ENCODE assay signal across 23 cellular contexts in the genomic region with DNA sequence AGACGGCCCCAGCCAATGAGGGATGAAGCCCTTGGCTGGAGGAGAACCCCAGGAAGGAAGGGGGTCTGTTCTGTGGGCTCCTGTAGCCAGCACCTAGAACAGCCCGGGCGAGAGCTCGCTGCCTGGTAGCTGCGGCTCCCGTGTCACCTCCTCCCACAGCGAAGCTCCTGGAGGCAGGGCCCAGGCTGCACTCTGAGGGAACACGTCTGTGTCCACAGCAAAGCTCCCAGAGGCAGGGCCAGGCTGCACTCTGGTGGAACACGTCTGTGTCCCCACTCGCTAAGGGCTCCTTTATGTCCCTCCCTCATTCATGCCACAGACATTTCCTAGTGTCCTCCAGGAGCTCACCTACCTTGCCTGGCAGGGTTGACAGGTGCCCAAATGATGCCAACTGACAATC. TPM values are rescaled to one million over a fixed set of nuclear protein-coding genes. Genes with fewer than 3 reads are reported as not detected.
DNase-seq lines count a peak whose midpoint lies in the region; ATAC-seq, FAIRE-seq and TF ChIP-seq lines count a peak whose summit lies in the region.
"Had no signal": no experiment of that assay in that cellular context is flagged by ENCODE, and none has a peak within 500 bp of the region (broad histone marks: within the 10 kb centered on the region; RNA-seq: fewer than 3 reads in every experiment).

No MANE protein-coding gene starts in this region.

- H3K4ac ChIP-seq in H1 (replicated peaks; ENCODE audit: insufficient read length, low read depth, low read length): no peak overlapping the region

- no peak for TF ChIP-seq EP300 in H1 (IDR thresholded peaks at IDR 0.05; ENCODE audit: borderline replicate concordance in 1 of 2, low read depth in 2 of 2, low read length in 2 of 2)

- H3K9me3 ChIP-seq in right cardiac atrium (ENCODE audit: control insufficient read depth, low read length): no peaks in the 10 kb centered on the region
- H3K9me3 ChIP-seq in H1 (ENCODE audit: insufficient read depth in 2 of 2, low read depth in 1 of 2, low read length in 1 of 2): no peaks in the 10 kb centered on the region
- H3K9me3 ChIP-seq: MG63 had no signal

- H3K27ac Mint-ChIP-seq in activated CD8-positive, alpha-beta T cell treated with anti-CD3 and anti-CD28 coated beads for 36 hours: peak overlapping the region; percentile 49
- no peak overlapping the region for H3K27ac Mint-ChIP-seq in CD14-positive monocyte
- H3K27ac Mint-ChIP-seq: HFFc6, IgD-negative memory B cell had no signal

- peaks cover 3 to 13% of the 10 kb centered on the region in 2 experiments for H4K20me1 ChIP-seq in H1 (replicated peaks in 1 of 2; ENCODE audit: control insufficient read depth in 1 of 2, insufficient read depth in 2 of 2, low read length in 2 of 2)

- H3K27ac ChIP-seq in right cardiac atrium (ENCODE audit: low read length): no peak overlapping the region
- no peak overlapping the region for H3K27ac ChIP-seq in H1 (ENCODE audit: low read depth, low read length)
- H3K27ac ChIP-seq: C4-2B, HL-60, SK-N-MC had no signal

- no peaks in the 10 kb centered on the region for H3K9me3 Mint-ChIP-seq in activated CD8-positive, alpha-beta T cell treated with anti-CD3 and anti-CD28 coated beads for 36 hours
- no peaks in the 10 kb centered on the region for H3K9me3 Mint-ChIP-seq in CD14-positive monocyte
- H3K9me3 Mint-ChIP-seq: HFFc6, IgD-negative memory B cell had no signal

- no peak overlapping the region for H3K14ac ChIP-seq in H1 (ENCODE audit: insufficient read length)

- no peak overlapping the region for H3K4me2 ChIP-seq in H1 (ENCODE audit: insufficient read depth in 1 of 2, low read depth in 2 of 2, low read length in 2 of 2)

- H3K56ac ChIP-seq in H1 (replicated peaks; ENCODE audit: insufficient read length, low read depth, low read length): no peak overlapping the region

- H2BK12ac ChIP-seq in H1 (ENCODE audit: low read depth, low read length): no peak overlapping the region

- H2AK5ac ChIP-seq in H1 (ENCODE audit: low read depth, low read length): no peak overlapping the region

- H2AFZ ChIP-seq in H1 (ENCODE audit: low read length): no peak overlapping the region

- 91% methylated on average over 10 of the region's 10 CpGs for WGBS in right cardiac atrium
- WGBS in H1 (ENCODE audit: extremely low coverage in 1 of 2, insufficient coverage in 1 of 2, insufficient read length in 1 of 2, insufficient replicate concordance in 2 of 2, low coverage in 1 of 2, low lambda C conversion rate in 2 of 2, missing lambda C conversion rate in 1 of 2), 2 experiments: 94% methylated on average over 4 of the region's 10 CpGs; no CpG with 5 or more reads in 1 of the 2 experiments

- no peak for TF ChIP-seq CTCF in activated CD8-positive, alpha-beta T cell treated with anti-CD3 and anti-CD28 coated beads for 36 hours (IDR thresholded peaks at IDR 0.05)
- TF ChIP-seq CTCF in H1 (IDR thresholded peaks at IDR 0.05; ENCODE audit: control extremely low read depth in 1 of 3, insufficient read depth in 1 of 3, low read depth in 1 of 3, low read length in 3 of 3) (no peak), CD14-positive monocyte (IDR thresholded peaks at IDR 0.05) (no peak)

- no peak for TF ChIP-seq RAD21 in H1 (IDR thresholded peaks at IDR 0.05 in 1 of 2, conservative IDR thresholded peaks at IDR 0.05 in 1 of 2; ENCODE audit: low read depth in 2 of 2, low read length in 2 of 2)

- intact Hi-C loops in right cardiac atrium (cut with DNase I) (no loop called here), left ventricle myocardium superior (cut with micrococcal nuclease) (no loop called here), CD14-positive monocyte (cut with micrococcal nuclease) (no loop called here)
- intact Hi-C loops in activated CD8-positive, alpha-beta T cell treated with anti-CD3 and anti-CD28 coated beads for 36 hours (cut with micrococcal nuclease): no loop called here

- H3K36me3 Mint-ChIP-seq in activated CD8-positive, alpha-beta T cell treated with anti-CD3 and anti-CD28 coated beads for 36 hours (ENCODE audit: low read depth): no peaks in the 10 kb centered on the region
- H3K36me3 Mint-ChIP-seq in CD14-positive monocyte: peaks cover 0 to 3% of the 10 kb centered on the region in 2 donors

- H4K5ac ChIP-seq in H1 (ENCODE audit: insufficient read length, low read depth, low read length): no peak overlapping the region

- CTCF ChIA-PET in activated CD8-positive, alpha-beta T cell treated with anti-CD3 and anti-CD28 coated beads for 36 hours (lab: Charles Lee): interaction anchor here (1.3 to 1.6 kb wide), 2 partner anchors 9 to 44 kb away, joined by 3 to 4 read pairs; partner anchors contain the start of genes BLOC1S3 and TRAPPC6A
- CTCF ChIA-PET in H1 (lab: Charles Lee; ENCODE audit: partially characterized antibody): interaction anchor here (0.9 to 1.6 kb wide), 4 partner anchors 9 to 31 kb away, joined by 3 to 7 read pairs (median 4); partner anchors contain the start of gene NKPD1

- H3K4me3 Mint-ChIP-seq in activated CD8-positive, alpha-beta T cell treated with anti-CD3 and anti-CD28 coated beads for 36 hours: no peak overlapping the region
- H3K4me3 Mint-ChIP-seq in CD14-positive monocyte: no peak overlapping the region
- H3K4me3 Mint-ChIP-seq: HFFc6, IgD-negative memory B cell had no signal

- TF ChIP-seq POLR2A in H1 (IDR thresholded peaks at IDR 0.05; ENCODE audit: control extremely low read depth in 1 of 2, low read depth in 2 of 2, low read length in 2 of 2): no peak

- no peaks in the 10 kb centered on the region for H3K36me3 ChIP-seq in H1 (ENCODE audit: control insufficient read depth in 2 of 4, insufficient read depth in 4 of 4, low read length in 3 of 4)
- H3K36me3 ChIP-seq: MG63 had no signal

- H3K23ac ChIP-seq in H1 (ENCODE audit: insufficient read length): no peak overlapping the region

- FAIRE-seq in H1 (lab: Jason Lieb, UNC): no peak
- FAIRE-seq: RCC 7860 had no signal

- peaks cover 6% of the 10 kb centered on the region for H3K4me1 ChIP-seq in right cardiac atrium (ENCODE audit: control insufficient read depth, insufficient read depth, low read length)
- H3K4me1 ChIP-seq in H1 (replicated peaks in 1 of 4; ENCODE audit: control insufficient read depth in 3 of 4, insufficient read depth in 4 of 4, low read length in 3 of 4): peaks cover 0 to 5% (median 0%) of the 10 kb centered on the region in 4 experiments; a peak in 3 of 7 replicates

- no peak overlapping the region for H3K18ac ChIP-seq in H1 (ENCODE audit: extremely low read depth, low read length)

- H4K8ac ChIP-seq in H1 (ENCODE audit: extremely low read depth, insufficient read depth, low read length): peak overlapping the region; percentile 57; the same call in 1 of the 2 replicates

- H4K91ac ChIP-seq in H1 (replicated peaks; ENCODE audit: insufficient read length, low read length): no peak overlapping the region

- H3K27me3 ChIP-seq in right cardiac atrium (ENCODE audit: control insufficient read depth, insufficient read depth) (no peaks in the 10 kb centered on the region), H1 (replicated peaks in 1 of 4; ENCODE audit: control insufficient read depth in 3 of 4, extremely low read depth in 1 of 4, insufficient read depth in 3 of 4, low read length in 3 of 4) (no peaks in the 10 kb centered on the region)
- H3K27me3 ChIP-seq: MG63 had no signal

- H3K79me1 ChIP-seq in H1 (ENCODE audit: low read depth, low read length): peaks cover 3% of the 10 kb centered on the region

- no peaks in the 10 kb centered on the region for H3K79me2 ChIP-seq in H1 (ENCODE audit: control insufficient read depth in 1 of 2, insufficient read depth in 2 of 2, low read length in 2 of 2)

- POLR2A ChIA-PET in activated CD8-positive, alpha-beta T cell treated with anti-CD3 and anti-CD28 coated beads for 36 hours (lab: Charles Lee): interaction anchor here (1.1 kb wide), 1 partner anchor 9 kb away, joined by 5 read pairs; the partner anchor contains the start of genes BLOC1S3 and TRAPPC6A
- POLR2A ChIA-PET in H1 (lab: Charles Lee; ENCODE audit: partially characterized antibody): interaction anchor here (1.1 to 3.6 kb wide), 4 partner anchors 9 to 77 kb away, joined by 3 to 14 read pairs (median 4); partner anchors contain the start of genes BLOC1S3 and NKPD1

- peak in 2 of 3 donors; percentile 3 to 17 for DNase-seq in right cardiac atrium
- DNase-seq in left ventricle myocardium superior: no peak
- no peak for DNase-seq in activated CD8-positive, alpha-beta T cell treated with anti-CD3 and anti-CD28 coated beads for 36 hours
- no peak for DNase-seq in H1 (ENCODE audit: low read depth in 1 of 2, low spot score in 2 of 2)
- no peak for DNase-seq in dedifferentiated amniotic fluid mesenchymal stem cell (ENCODE audit: extremely low spot score)
- DNase-seq in NCI-H748 treated with DMSO at 0.1 percent for 48 hours (lab: John Stamatoyannopoulos, UW): no peak
- DNase-seq in CD14-positive monocyte (ENCODE audit: low spot score): no peak
- DNase-seq: COR-L47, DMS 273 treated with DMSO at 0.1 percent for 48 hours, DND-41, HFFc6, MG63, NCI-H1048, NCI-H1436, NCI-H2029 treated with DMSO at 0.1 percent for 48 hours, NCI-H2171, NCI-H526 treated with DMSO at 0.1 percent for 48 hours had no signal

- peaks cover 31% of the 10 kb centered on the region for H3K4me1 Mint-ChIP-seq in activated CD8-positive, alpha-beta T cell treated with anti-CD3 and anti-CD28 coated beads for 36 hours (ENCODE audit: low read depth)
- peaks cover 28% of the 10 kb centered on the region for H3K4me1 Mint-ChIP-seq in CD14-positive monocyte

- H3K4me3 ChIP-seq in right cardiac atrium (ENCODE audit: low read length): no peak overlapping the region
- H3K4me3 ChIP-seq in H1 (ENCODE audit: extremely low read depth in 1 of 4, insufficient read depth in 2 of 4, low read depth in 3 of 4, low read length in 4 of 4): no peak overlapping the region
- H3K4me3 ChIP-seq: MG63, SK-N-MC had no signal

- no peak overlapping the region for H2BK5ac ChIP-seq in H1 (ENCODE audit: low read depth, low read length)

- no peak overlapping the region for H3K9ac ChIP-seq in H1 (replicated peaks in 1 of 4; ENCODE audit: extremely low read depth in 1 of 4, low read depth in 3 of 4, low read length in 3 of 4)

- ATAC-seq in right cardiac atrium (no peak), left ventricle myocardium superior (no peak)
- no peak for ATAC-seq in activated CD8-positive, alpha-beta T cell treated with anti-CD3 and anti-CD28 coated beads for 36 hours

- no peak overlapping the region for H2BK20ac ChIP-seq in H1 (ENCODE audit: low read length)

- no peaks in the 10 kb centered on the region for H3K27me3 Mint-ChIP-seq in activated CD8-positive, alpha-beta T cell treated with anti-CD3 and anti-CD28 coated beads for 36 hours
- peaks cover 2 to 4% (median 3%) of the 10 kb centered on the region in 3 donors for H3K27me3 Mint-ChIP-seq in CD14-positive monocyte (ENCODE audit: low read depth in 3 of 3)

- no peak overlapping the region for H2BK120ac ChIP-seq in H1 (replicated peaks; ENCODE audit: low read depth, low read length)

- no peak overlapping the region for H2BK15ac ChIP-seq in H1 (ENCODE audit: low read length)

- no peaks in the 10 kb centered on the region for H3K23me2 ChIP-seq in H1 (ENCODE audit: low read depth, low read length)

RNA-seq across cellular contexts. Expression of gene TRAPPC6A, which starts 8.4 kb away (rescaled TPM):
- total RNA-seq in right cardiac atrium: 10 to 100 TPM; 15.2 to 19.4 (median 17.2) TPM
- 26.5 TPM for polyA plus RNA-seq in right cardiac atrium
- 13.7 TPM for total RNA-seq in left ventricle myocardium superior
- 10 to 100 TPM; 27.3 to 28.8 TPM for total RNA-seq in activated CD8-positive, alpha-beta T cell treated with anti-CD3 and anti-CD28 coated beads for 36 hours
- total RNA-seq in H1 (2021; fragmentation: NEBNext Ultra II Directional; extraction: Animal tissue kit (Norgen Biotek cat#: 25700)): 30.5 and 31.8 TPM in 2 replicates
- polyA plus RNA-seq in H1 (2011; rRNA removed): 130 and 144 TPM in 2 replicates
- polyA plus RNA-seq in H1 (2011; cell fraction: cytosol; rRNA removed): 127 TPM
- polyA plus RNA-seq in H1 (2011; cell fraction: nucleus; rRNA removed): 71.3 TPM
- polyA plus RNA-seq in H1 (2012, experiment 1 of 2): 38.7 to 84.3 TPM (median 76.0 TPM) in 4 replicates
- 102 TPM for polyA plus RNA-seq in H1 (2012, experiment 2 of 2)
- 35.8 TPM for polyA plus RNA-seq in H1 (2013, experiment 1 of 2)
- 35.4 TPM for polyA plus RNA-seq in H1 (2013, experiment 2 of 2)
- 9.3 and 13.3 TPM in 2 replicates for polyA minus RNA-seq in H1 (2011; rRNA and poly(A)+ RNA removed)
- 17.0 TPM for polyA minus RNA-seq in H1 (2011; cell fraction: cytosol; rRNA and poly(A)+ RNA removed)
- polyA minus RNA-seq in H1 (2011; cell fraction: nucleus; rRNA and poly(A)+ RNA removed): 10.3 TPM
- 10 to 100 TPM; 63.4 to 82.7 TPM for polyA plus RNA-seq in CD14-positive monocyte

RNA-seq across cellular contexts. Expression of gene NKPD1, which starts 8.8 kb away (rescaled TPM):
- total RNA-seq in right cardiac atrium (under 1 TPM in 1 of 4 donors, not detected in 3; 0.06 TPM), left ventricle myocardium superior (0.07 TPM)
- polyA plus RNA-seq in right cardiac atrium (0.07 TPM), H1 (2011; rRNA removed) (0.30 and 0.55 TPM in 2 replicates), CD14-positive monocyte (not detected)
- under 1 TPM; 0.07 to 0.16 TPM for total RNA-seq in activated CD8-positive, alpha-beta T cell treated with anti-CD3 and anti-CD28 coated beads for 36 hours
- 0.38 and 0.39 TPM in 2 replicates for total RNA-seq in H1 (2021; fragmentation: NEBNext Ultra II Directional; extraction: Animal tissue kit (Norgen Biotek cat#: 25700))
- polyA plus RNA-seq in H1 (2011; cell fraction: cytosol; rRNA removed): 0.69 TPM
- 0.73 TPM for polyA plus RNA-seq in H1 (2011; cell fraction: nucleus; rRNA removed)
- 0.22 to 0.24 TPM (median 0.23 TPM) in 3 of 4 replicates, not detected in the other for polyA plus RNA-seq in H1 (2012, experiment 1 of 2)
- 0.20 TPM for polyA plus RNA-seq in H1 (2012, experiment 2 of 2)
- polyA plus RNA-seq in H1 (2013, experiment 1 of 2): 0.22 TPM
- 0.26 TPM for polyA plus RNA-seq in H1 (2013, experiment 2 of 2)
- 0.22 and 0.32 TPM in 2 replicates for polyA minus RNA-seq in H1 (2011; rRNA and poly(A)+ RNA removed)
- polyA minus RNA-seq in H1 (2011; cell fraction: cytosol; rRNA and poly(A)+ RNA removed): not detected
- polyA minus RNA-seq in H1 (2011; cell fraction: nucleus; rRNA and poly(A)+ RNA removed): 0.80 TPM
- total RNA-seq: HT1080 had no signal
- polyA plus RNA-seq: IgD-negative memory B cell had no signal

RNA-seq across cellular contexts. Expression of gene BLOC1S3, which starts 9.0 kb away (rescaled TPM):
- total RNA-seq in right cardiac atrium (1 to 10 TPM; 3.8 to 8.2 (median 6.2) TPM), left ventricle myocardium superior (6.0 TPM)
- polyA plus RNA-seq in right cardiac atrium (2.4 TPM), H1 (2011; rRNA removed) (6.1 and 7.6 TPM in 2 replicates), CD14-positive monocyte (1 to 10 TPM; 2.9 to 4.7 TPM)
- total RNA-seq in activated CD8-positive, alpha-beta T cell treated with anti-CD3 and anti-CD28 coated beads for 36 hours: 10 to 100 TPM in 1 of 2 experiments, 1 to 10 TPM in 1; 8.9 to 10.8 TPM
- 6.0 and 8.0 TPM in 2 replicates for total RNA-seq in H1 (2021; fragmentation: NEBNext Ultra II Directional; extraction: Animal tissue kit (Norgen Biotek cat#: 25700))
- 3.2 TPM for polyA plus RNA-seq in H1 (2011; cell fraction: cytosol; rRNA removed)
- polyA plus RNA-seq in H1 (2011; cell fraction: nucleus; rRNA removed): 5.1 TPM
- polyA plus RNA-seq in H1 (2012, experiment 1 of 2): 4.5 to 6.2 TPM (median 5.0 TPM) in 4 replicates
- 3.8 TPM for polyA plus RNA-seq in H1 (2012, experiment 2 of 2)
- polyA plus RNA-seq in H1 (2013, experiment 1 of 2): 5.2 TPM
- 6.0 TPM for polyA plus RNA-seq in H1 (2013, experiment 2 of 2)
- polyA minus RNA-seq in H1 (2011; rRNA and poly(A)+ RNA removed): 4.8 and 6.4 TPM in 2 replicates
- polyA minus RNA-seq in H1 (2011; cell fraction: cytosol; rRNA and poly(A)+ RNA removed): 4.0 TPM
- 8.1 TPM for polyA minus RNA-seq in H1 (2011; cell fraction: nucleus; rRNA and poly(A)+ RNA removed)

Comparison
In these comparisons a context has a peak if more than half of its experiments do, and no peak if none do; other contexts are left out.
1. DNase-seq: peak in right cardiac atrium (2 of 3); none in left ventricle myocardium superior (single experiment), activated CD8-positive, alpha-beta T cell treated with anti-CD3 and anti-CD28 coated beads for 36 hours (single experiment), H1 (0 of 2), dedifferentiated amniotic fluid mesenchymal stem cell (single experiment), NCI-H748 treated with DMSO at 0.1 percent for 48 hours (single experiment) and CD14-positive monocyte (single experiment).